15 cellular contexts compared by ENCODE assay signal in the genomic region with DNA sequence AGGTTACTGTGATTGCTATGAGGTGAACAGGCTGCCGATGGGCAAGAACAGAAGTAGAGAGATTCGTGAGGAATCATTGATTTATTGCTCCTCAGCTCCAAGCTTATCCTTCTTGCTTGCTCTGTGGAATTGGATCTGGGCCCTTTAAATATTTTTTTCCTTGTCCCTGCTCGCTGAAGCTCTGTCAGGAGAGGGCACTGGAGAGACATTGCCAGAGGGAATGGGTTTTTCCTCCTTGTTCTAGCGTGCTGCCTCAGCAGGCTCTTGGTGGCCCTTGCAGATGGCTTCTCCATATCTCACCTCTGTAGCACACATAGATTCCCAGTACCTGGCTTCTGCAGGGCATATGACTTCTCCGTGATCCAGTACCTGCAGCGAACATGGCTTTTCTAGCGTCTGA.
DNase-seq lines count a peak whose midpoint lies in the region; ATAC-seq and TF ChIP-seq lines count a peak whose summit lies in the region.
"Had no signal": no experiment of that assay in that cellular context is flagged by ENCODE, and none has a peak within 500 bp of the region (broad histone marks: within the 10 kb centered on the region; RNA-seq: fewer than 3 reads in every experiment).

No MANE protein-coding gene starts in this region.

- H3K9me2 ChIP-seq in GM23338 (ENCODE audit: insufficient read depth) = no peaks in the 10 kb centered on the region

- no peak for DNase-seq in AG09319 (ENCODE audit: extremely low read depth, low read depth)
- peak; percentile 17 for DNase-seq in GM23338 (ENCODE audit: low spot score)
- peak; percentile 34 for DNase-seq in SK-MEL-5 (ENCODE audit: low read depth, low spot score)
- no peak for DNase-seq in foreskin keratinocyte
- no peak for DNase-seq in chondrocyte (ENCODE audit: low spot score)
- DNase-seq in NCI-H345 (lab: John Stamatoyannopoulos, UW) = no peak
- no peak for DNase-seq in mesenchymal stem cell
- DNase-seq: activated CD8-positive, alpha-beta T cell treated with anti-CD3 and anti-CD28 coated beads, Interleukin-2, amount 10 ng/mL, durations not matched to agents 7 days and 5 days; activated naive CD4-positive, alpha-beta T cell; HCEC 1CT; NCI-H187; psoas muscle had no signal

- H3K9me3 Mint-ChIP-seq in GM23338 = peaks cover 4% of the 10 kb centered on the region; the same call in 1 of the 3 replicates
- H3K9me3 Mint-ChIP-seq in chondrocyte (ENCODE audit: low read depth) = peaks cover 24% of the 10 kb centered on the region
- H3K9me3 Mint-ChIP-seq: T-helper 1 cell treated with Interleukin-12 subunit alpha and Interleukin-12 subunit beta and Interleukin-4 antibody, amounts not matched to agents 30 μg/mL and 1 μg/mL, for 36 hours had no signal

- H2BK120ac ChIP-seq in mesenchymal stem cell (ENCODE audit: low read depth, low read length) = no peak overlapping the region

- H3K4me1 ChIP-seq in GM23338 (ENCODE audit: insufficient read depth) = 0 out of 2 replicates have a peak, but pooled peaks cover 7% of the 10 kb centered on the region
- no peaks in the 10 kb centered on the region for H3K4me1 ChIP-seq in foreskin keratinocyte
- H3K4me1 ChIP-seq in mesenchymal stem cell (ENCODE audit: control insufficient read depth, insufficient read depth, low read depth, low read length) = no peaks in the 10 kb centered on the region
- H3K4me1 ChIP-seq: psoas muscle had no signal

- H3K27ac ChIP-seq in GM23338 (ENCODE audit: low read depth) = no peak overlapping the region
- no peak overlapping the region for H3K27ac ChIP-seq in foreskin keratinocyte
- H3K27ac ChIP-seq in mesenchymal stem cell (ENCODE audit: low read length, poor library complexity, severe bottlenecking) = no peak overlapping the region
- H3K27ac ChIP-seq: psoas muscle had no signal

- in situ Hi-C loops in SK-MEL-5 (cut with HindIII; ENCODE audit: low pct_unique_long_range_greater_than_20kb, low sequenced_read_pairs) = no loop called here

- no peak overlapping the region for H2AK5ac ChIP-seq in mesenchymal stem cell (ENCODE audit: low read length, severe bottlenecking)

- H3F3A ChIP-seq in GM23338 (replicated peaks; ENCODE audit: low read depth) = no peaks in the 10 kb centered on the region

- peaks cover 5% of the 10 kb centered on the region for H3K9me3 ChIP-seq in mesenchymal stem cell (ENCODE audit: control insufficient read depth, low read length)
- H3K9me3 ChIP-seq: mucosa of descending colon, psoas muscle had no signal

- no peak overlapping the region for H2AFZ ChIP-seq in GM23338
- H2AFZ ChIP-seq in mesenchymal stem cell (ENCODE audit: low read depth, low read length) = no peak overlapping the region

- no peaks in the 10 kb centered on the region for H3K79me1 ChIP-seq in mesenchymal stem cell (replicated peaks; ENCODE audit: low read length, poor library complexity, severe bottlenecking)

- H3K4me3 ChIP-seq in GM23338 (no peak overlapping the region), mesenchymal stem cell (ENCODE audit: insufficient read depth in 1 of 2, low read depth in 1 of 2, low read length in 2 of 2) (no peak overlapping the region)
- H3K4me3 ChIP-seq: mucosa of descending colon, psoas muscle had no signal

- H3K36me3 Mint-ChIP-seq in GM23338 (ENCODE audit: low read depth) = no peaks in the 10 kb centered on the region; the same call in 2 of the 3 replicates
- no peaks in the 10 kb centered on the region for H3K36me3 Mint-ChIP-seq in chondrocyte (ENCODE audit: low read depth)

- H3K27me3 Mint-ChIP-seq in GM23338 (ENCODE audit: insufficient read depth, low read depth, poor library complexity) = peaks cover 5% of the 10 kb centered on the region
- H3K27me3 Mint-ChIP-seq in chondrocyte (ENCODE audit: low read depth) = no peaks in the 10 kb centered on the region

- H3K14ac ChIP-seq in mesenchymal stem cell (ENCODE audit: low read length in 2 of 2) = no peak overlapping the region

- no peaks in the 10 kb centered on the region for H4K20me1 ChIP-seq in GM23338 (replicated peaks; ENCODE audit: insufficient read depth)

- no peak overlapping the region for H2BK12ac ChIP-seq in mesenchymal stem cell (ENCODE audit: low read length in 2 of 2)

- no peaks in the 10 kb centered on the region for H3K79me2 ChIP-seq in GM23338 (replicated peaks; ENCODE audit: insufficient read depth)

- no peak overlapping the region for H3K4me2 ChIP-seq in GM23338
- H3K4me2 ChIP-seq in mesenchymal stem cell (ENCODE audit: low read length, poor library complexity, severe bottlenecking) = no peak overlapping the region

- H3K27ac Mint-ChIP-seq in GM23338 = no peak overlapping the region
- H3K27ac Mint-ChIP-seq in chondrocyte (ENCODE audit: unreplicated experiment) = no peak overlapping the region
- H3K27ac Mint-ChIP-seq: activated CD8-positive, alpha-beta T cell treated with anti-CD3 and anti-CD28 coated beads, Interleukin-2, amount 10 ng/mL, durations not matched to agents 7 days and 5 days; T-helper 1 cell treated with Interleukin-12 subunit alpha and Interleukin-12 subunit beta and Interleukin-4 antibody, amounts not matched to agents 30 μg/mL and 1 μg/mL, for 36 hours had no signal

- no peak overlapping the region for H3K18ac ChIP-seq in mesenchymal stem cell (ENCODE audit: low read depth in 1 of 2, low read length in 2 of 2)

- H3K23ac ChIP-seq in mesenchymal stem cell (ENCODE audit: low read length in 2 of 2) = no peak overlapping the region

- H3K9ac ChIP-seq in mesenchymal stem cell (ENCODE audit: low read length) = no peak overlapping the region

- ATAC-seq in GM23338 (no peak; the same call in 2 of the 3 replicates), foreskin keratinocyte (peak; percentile 37), GM19395 (IDR thresholded peaks at IDR 0.05; ENCODE audit: unreplicated experiment) (no peak)
- ATAC-seq: activated CD8-positive, alpha-beta T cell treated with anti-CD3 and anti-CD28 coated beads, Interleukin-2, amount 10 ng/mL, durations not matched to agents 7 days and 5 days; mucosa of descending colon; psoas muscle had no signal

- H3K4me3 Mint-ChIP-seq in GM23338 (no peak overlapping the region), chondrocyte (ENCODE audit: unreplicated experiment) (no peak overlapping the region)
- H3K4me3 Mint-ChIP-seq: activated CD8-positive, alpha-beta T cell treated with anti-CD3 and anti-CD28 coated beads, Interleukin-2, amount 10 ng/mL, durations not matched to agents 7 days and 5 days; T-helper 1 cell treated with Interleukin-12 subunit alpha and Interleukin-12 subunit beta and Interleukin-4 antibody, amounts not matched to agents 30 μg/mL and 1 μg/mL, for 36 hours had no signal

- no peak overlapping the region for H3K4ac ChIP-seq in mesenchymal stem cell (ENCODE audit: low read depth in 1 of 2, low read length in 2 of 2)

- H3K4me1 Mint-ChIP-seq in GM23338 (peaks cover 8% of the 10 kb centered on the region; the same call in 2 of the 3 replicates), chondrocyte (ENCODE audit: low read depth) (no peaks in the 10 kb centered on the region)

- H2BK5ac ChIP-seq in mesenchymal stem cell (ENCODE audit: low read depth, low read length, poor library complexity, severe bottlenecking) = no peak overlapping the region

- WGBS in mesenchymal stem cell = 63% methylated on average over 7 of the region's 7 CpGs

- TF ChIP-seq CTCF in AG09319 (IDR thresholded peaks at IDR 0.05; ENCODE audit: low read depth, low read length) = peak; percentile 22
- TF ChIP-seq CTCF in GM23338 (conservative IDR thresholded peaks at IDR 0.05; ENCODE audit: low read depth in 2 of 2) = peak; percentile 30 to 48; a peak in 3 of 4 replicates
- peak; percentile 58 for TF ChIP-seq CTCF in foreskin keratinocyte (conservative IDR thresholded peaks at IDR 0.05)
- TF ChIP-seq CTCF in chondrocyte (IDR thresholded peaks at IDR 0.05) = no peak

- no peak overlapping the region for H4K8ac ChIP-seq in mesenchymal stem cell (ENCODE audit: low read length)

- H4K91ac ChIP-seq in mesenchymal stem cell (ENCODE audit: low read length) = no peak overlapping the region

- H3K36me3 ChIP-seq in GM23338 (ENCODE audit: insufficient read depth) (no peaks in the 10 kb centered on the region), mesenchymal stem cell (ENCODE audit: control insufficient read depth in 1 of 2, insufficient read depth in 2 of 2, low read depth in 1 of 2, low read length in 2 of 2) (no peaks in the 10 kb centered on the region)

- H2BK15ac ChIP-seq in mesenchymal stem cell (ENCODE audit: low read depth, poor library complexity, severe bottlenecking) = no peak overlapping the region

- H3K27me3 ChIP-seq in GM23338 (ENCODE audit: insufficient read depth) = no peaks in the 10 kb centered on the region
- H3K27me3 ChIP-seq in foreskin keratinocyte = no peaks in the 10 kb centered on the region
- peaks cover 0 to 64% of the 10 kb centered on the region in 2 experiments for H3K27me3 ChIP-seq in mesenchymal stem cell (ENCODE audit: control insufficient read depth in 1 of 2, insufficient read depth in 1 of 2, low read length in 2 of 2)

TF ChIP-seq in GM23338, 12 proteins besides CTCF, POLR2A, EP300 and RAD21 (continues in another document):
- TF ChIP-seq ZNF331 (CRISPR knock-in tag; IDR thresholded peaks at IDR 0.05; ENCODE audit: low read depth) = no peak

Comparison
In these comparisons a context has a peak if more than half of its experiments do, and no peak if none do; other contexts are left out.
1. DNase-seq: peak in GM23338 (single experiment) and SK-MEL-5 (single experiment); none in AG09319 (single experiment), foreskin keratinocyte (0 of 2), chondrocyte (single experiment), NCI-H345 (single experiment) and mesenchymal stem cell (single experiment).